ENCODE assay signal across 2 cellular contexts in the genomic region with DNA sequence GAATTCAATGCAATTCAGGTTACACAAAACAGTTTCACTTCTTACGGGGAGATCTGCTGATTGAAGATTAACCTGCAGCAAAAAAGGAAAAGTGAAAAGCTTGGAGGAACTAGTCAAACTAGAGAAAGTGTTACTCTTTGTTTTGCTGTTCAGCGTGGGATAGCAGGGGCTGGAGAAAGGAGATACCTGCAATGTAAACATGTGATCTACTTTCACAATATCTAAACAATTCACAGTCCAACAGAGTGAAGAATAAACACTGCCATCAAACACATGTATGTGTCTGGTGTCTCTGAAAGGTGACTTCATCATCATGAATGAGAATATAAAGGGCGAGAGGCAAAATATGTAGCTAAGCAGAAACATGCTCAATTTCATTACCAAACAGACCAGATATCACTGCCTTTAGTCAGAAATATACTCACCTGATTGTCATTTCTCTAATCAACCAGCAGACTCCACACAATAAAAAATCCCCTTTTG.
TF ChIP-seq lines count a peak whose summit lies in the region.

No MANE protein-coding gene starts in this region.

TF ChIP-seq in A549, 52 proteins besides CTCF, POLR2A, EP300 and RAD21 (continued from another document):
- no peak for TF ChIP-seq TFCP2L1 (CRISPR knock-in tag; IDR thresholded peaks at IDR 0.05)
- TF ChIP-seq NR3C1 (IDR thresholded peaks at IDR 0.05): no peak
- TF ChIP-seq GATA3 (IDR thresholded peaks at IDR 0.05; ENCODE audit: borderline replicate concordance): no peak
- no peak for TF ChIP-seq JUN (IDR thresholded peaks at IDR 0.05)
- TF ChIP-seq HOXA7 (CRISPR knock-in tag; IDR thresholded peaks at IDR 0.05): no peak
- no peak for TF ChIP-seq SREBF2 (IDR thresholded peaks at IDR 0.05)
- TF ChIP-seq CHD2 (IDR thresholded peaks at IDR 0.05; ENCODE audit: low read length, partially characterized antibody): no peak
- no peak for TF ChIP-seq TP53 (CRISPR knock-in tag; IDR thresholded peaks at IDR 0.05)
- TF ChIP-seq, protein P1, sequence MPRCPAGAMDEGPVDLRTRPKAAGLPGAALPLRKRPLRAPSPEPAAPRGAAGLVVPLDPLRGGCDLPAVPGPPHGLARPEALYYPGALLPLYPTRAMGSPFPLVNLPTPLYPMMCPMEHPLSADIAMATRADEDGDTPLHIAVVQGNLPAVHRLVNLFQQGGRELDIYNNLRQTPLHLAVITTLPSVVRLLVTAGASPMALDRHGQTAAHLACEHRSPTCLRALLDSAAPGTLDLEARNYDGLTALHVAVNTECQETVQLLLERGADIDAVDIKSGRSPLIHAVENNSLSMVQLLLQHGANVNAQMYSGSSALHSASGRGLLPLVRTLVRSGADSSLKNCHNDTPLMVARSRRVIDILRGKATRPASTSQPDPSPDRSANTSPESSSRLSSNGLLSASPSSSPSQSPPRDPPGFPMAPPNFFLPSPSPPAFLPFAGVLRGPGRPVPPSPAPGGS (IDR thresholded peaks at IDR 0.05): no peak
- TF ChIP-seq KDM1A (IDR thresholded peaks at IDR 0.05; ENCODE audit: low read depth): no peak
- no peak for TF ChIP-seq NFE2L2 (conservative IDR thresholded peaks at IDR 0.05; ENCODE audit: low read length)
- no peak for TF ChIP-seq MAZ (IDR thresholded peaks at IDR 0.05; ENCODE audit: borderline replicate concordance, low read depth, low read length)
- TF ChIP-seq KDM5A (IDR thresholded peaks at IDR 0.05): no peak
- TF ChIP-seq HEYL (CRISPR knock-in tag; IDR thresholded peaks at IDR 0.05): no peak
- no peak for TF ChIP-seq FOSL2 (IDR thresholded peaks at IDR 0.05)
- no peak for TF ChIP-seq FOSL2 (CRISPR knock-in tag; IDR thresholded peaks at IDR 0.05)
- no peak for TF ChIP-seq ZSCAN20 (CRISPR knock-in tag; IDR thresholded peaks at IDR 0.05)
- TF ChIP-seq ESRRA (IDR thresholded peaks at IDR 0.05; ENCODE audit: borderline replicate concordance, low read length): no peak

TF ChIP-seq in liver, 16 proteins besides CTCF, POLR2A, EP300 and RAD21 (continued from another document):
- TF ChIP-seq, protein P2, sequence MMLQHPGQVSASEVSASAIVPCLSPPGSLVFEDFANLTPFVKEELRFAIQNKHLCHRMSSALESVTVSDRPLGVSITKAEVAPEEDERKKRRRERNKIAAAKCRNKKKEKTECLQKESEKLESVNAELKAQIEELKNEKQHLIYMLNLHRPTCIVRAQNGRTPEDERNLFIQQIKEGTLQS (IDR thresholded peaks at IDR 0.05): no peak
- TF ChIP-seq YY1 (IDR thresholded peaks at IDR 0.05): peak; percentile 49
- TF ChIP-seq FOXA1 (IDR thresholded peaks at IDR 0.05): peak; percentile 81
- peak; percentile 65 to 84 for TF ChIP-seq HNF4A (conservative IDR thresholded peaks at IDR 0.05)
- peak; percentile 92 for TF ChIP-seq FOXA2 (IDR thresholded peaks at IDR 0.05)
- no peak for TF ChIP-seq TAF1 (conservative IDR thresholded peaks at IDR 0.05)
- peak; percentile 44 for TF ChIP-seq SP1 (IDR thresholded peaks at IDR 0.05)
- no peak for TF ChIP-seq NR2F2 (IDR thresholded peaks at IDR 0.05)
- TF ChIP-seq, protein P3, sequence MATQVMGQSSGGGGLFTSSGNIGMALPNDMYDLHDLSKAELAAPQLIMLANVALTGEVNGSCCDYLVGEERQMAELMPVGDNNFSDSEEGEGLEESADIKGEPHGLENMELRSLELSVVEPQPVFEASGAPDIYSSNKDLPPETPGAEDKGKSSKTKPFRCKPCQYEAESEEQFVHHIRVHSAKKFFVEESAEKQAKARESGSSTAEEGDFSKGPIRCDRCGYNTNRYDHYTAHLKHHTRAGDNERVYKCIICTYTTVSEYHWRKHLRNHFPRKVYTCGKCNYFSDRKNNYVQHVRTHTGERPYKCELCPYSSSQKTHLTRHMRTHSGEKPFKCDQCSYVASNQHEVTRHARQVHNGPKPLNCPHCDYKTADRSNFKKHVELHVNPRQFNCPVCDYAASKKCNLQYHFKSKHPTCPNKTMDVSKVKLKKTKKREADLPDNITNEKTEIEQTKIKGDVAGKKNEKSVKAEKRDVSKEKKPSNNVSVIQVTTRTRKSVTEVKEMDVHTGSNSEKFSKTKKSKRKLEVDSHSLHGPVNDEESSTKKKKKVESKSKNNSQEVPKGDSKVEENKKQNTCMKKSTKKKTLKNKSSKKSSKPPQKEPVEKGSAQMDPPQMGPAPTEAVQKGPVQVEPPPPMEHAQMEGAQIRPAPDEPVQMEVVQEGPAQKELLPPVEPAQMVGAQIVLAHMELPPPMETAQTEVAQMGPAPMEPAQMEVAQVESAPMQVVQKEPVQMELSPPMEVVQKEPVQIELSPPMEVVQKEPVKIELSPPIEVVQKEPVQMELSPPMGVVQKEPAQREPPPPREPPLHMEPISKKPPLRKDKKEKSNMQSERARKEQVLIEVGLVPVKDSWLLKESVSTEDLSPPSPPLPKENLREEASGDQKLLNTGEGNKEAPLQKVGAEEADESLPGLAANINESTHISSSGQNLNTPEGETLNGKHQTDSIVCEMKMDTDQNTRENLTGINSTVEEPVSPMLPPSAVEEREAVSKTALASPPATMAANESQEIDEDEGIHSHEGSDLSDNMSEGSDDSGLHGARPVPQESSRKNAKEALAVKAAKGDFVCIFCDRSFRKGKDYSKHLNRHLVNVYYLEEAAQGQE (IDR thresholded peaks at IDR 0.05): no peak
- TF ChIP-seq ZBTB33 (IDR thresholded peaks at IDR 0.05): peak; percentile 76
- TF ChIP-seq HNF4G (IDR thresholded peaks at IDR 0.05): no peak
- TF ChIP-seq, protein P4, sequence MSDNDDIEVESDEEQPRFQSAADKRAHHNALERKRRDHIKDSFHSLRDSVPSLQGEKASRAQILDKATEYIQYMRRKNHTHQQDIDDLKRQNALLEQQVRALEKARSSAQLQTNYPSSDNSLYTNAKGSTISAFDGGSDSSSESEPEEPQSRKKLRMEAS (IDR thresholded peaks at IDR 0.05): peak; percentile 63
- no peak for TF ChIP-seq GABPA (IDR thresholded peaks at IDR 0.05 in 1 of 2, conservative IDR thresholded peaks at IDR 0.05 in 1 of 2)
- peak in 1 of 2 donors; percentile 66 for TF ChIP-seq JUND (IDR thresholded peaks at IDR 0.05)
- no peak for TF ChIP-seq EGR1 (IDR thresholded peaks at IDR 0.05; ENCODE audit: low read depth in 2 of 2)
